ENCODE assay signal across 13 cellular contexts in the genomic region with DNA sequence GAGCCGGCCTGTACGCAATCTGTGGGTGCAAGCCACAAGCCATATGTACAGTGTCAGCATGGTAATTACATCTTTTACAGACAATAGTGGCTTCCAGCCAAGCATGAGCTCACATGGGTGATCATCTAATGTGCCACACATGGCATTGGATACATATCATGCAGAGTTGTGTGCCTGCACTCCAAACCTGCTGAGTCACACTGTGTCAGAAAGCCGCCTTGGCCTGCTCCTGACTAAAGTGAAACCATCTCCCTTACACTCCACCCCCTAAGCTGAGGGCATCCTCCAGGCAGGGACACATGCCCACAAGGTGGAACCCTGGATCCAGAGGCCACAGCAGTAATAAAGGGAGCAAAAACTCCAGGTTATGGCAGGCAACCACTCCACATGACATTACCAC.
A peak's percentile ranks its signal among the peaks of the same experiment; 100 is the strongest.
DNase-seq lines count a peak whose midpoint lies in the region; ATAC-seq and TF ChIP-seq lines count a peak whose summit lies in the region.
"Had no signal": no experiment of that assay in that cellular context is flagged by ENCODE, and none has a peak within 500 bp of the region (broad histone marks: within the 10 kb centered on the region; RNA-seq: fewer than 3 reads in every experiment).

No MANE protein-coding gene starts in this region.

- H3K27me3 Mint-ChIP-seq in activated T-helper 2 cell treated with anti-CD3 and anti-CD28 coated beads, Interferon-gamma antibody, Interleukin-2, Interleukin-4, amounts not matched to agents 10 μg/mL and 5 μg/mL and 100 μg/mL, durations not matched to agents 14 hours and 24 hours and 36 hours (ENCODE audit: low read depth) = no peaks in the 10 kb centered on the region
- H3K27me3 Mint-ChIP-seq: activated CD8-positive, alpha-beta memory T cell treated with anti-CD3 and anti-CD28 coated beads, Interleukin-2, amount 10 ng/mL, durations not matched to agents 7 days and 5 days; central memory CD8-positive, alpha-beta T cell; naive thymus-derived CD8-positive, alpha-beta T cell had no signal

- H3K36me3 ChIP-seq in IMR-90 (ENCODE audit: control insufficient read depth, insufficient read depth, low read length) (no peaks in the 10 kb centered on the region), adipocyte (ENCODE audit: control insufficient read depth, insufficient read depth, low read length, severe bottlenecking) (no peaks in the 10 kb centered on the region)

- H4K8ac ChIP-seq in IMR-90 (ENCODE audit: low read depth in 2 of 2, low read length in 2 of 2) = no peak overlapping the region

- H3K36me3 Mint-ChIP-seq in activated T-helper 2 cell treated with anti-CD3 and anti-CD28 coated beads, Interferon-gamma antibody, Interleukin-2, Interleukin-4, amounts not matched to agents 10 μg/mL and 5 μg/mL and 100 μg/mL, durations not matched to agents 14 hours and 24 hours and 36 hours (ENCODE audit: low read depth) = no peaks in the 10 kb centered on the region

- H3K9me3 Mint-ChIP-seq in activated T-helper 2 cell treated with anti-CD3 and anti-CD28 coated beads, Interferon-gamma antibody, Interleukin-2, Interleukin-4, amounts not matched to agents 10 μg/mL and 5 μg/mL and 100 μg/mL, durations not matched to agents 14 hours and 24 hours and 36 hours = peaks cover 22% of the 10 kb centered on the region

- no peak overlapping the region for H2BK120ac ChIP-seq in IMR-90 (ENCODE audit: low read depth, low read length)

- in situ Hi-C loops in IMR-90 (cut with MboI; ENCODE audit: low sequenced_read_pairs) = no loop called here

- no peaks in the 10 kb centered on the region for H3K9me1 ChIP-seq in IMR-90 (ENCODE audit: insufficient read depth, low read length)

- no peak for ATAC-seq in IMR-90 (ENCODE audit: low read depth)
- no peak for ATAC-seq in GM21825 (IDR thresholded peaks at IDR 0.05; ENCODE audit: unreplicated experiment)
- ATAC-seq in GM21367 (IDR thresholded peaks at IDR 0.05; ENCODE audit: unreplicated experiment) = no peak
- ATAC-seq: activated CD8-positive, alpha-beta memory T cell treated with anti-CD3 and anti-CD28 coated beads, Interleukin-2, amount 10 ng/mL, durations not matched to agents 7 days and 5 days; naive thymus-derived CD8-positive, alpha-beta T cell had no signal

- H4K91ac ChIP-seq in IMR-90 (ENCODE audit: insufficient read depth, low read depth, low read length) = no peak overlapping the region

- H2BK5ac ChIP-seq in IMR-90 (ENCODE audit: low read depth, low read length, poor library complexity, severe bottlenecking) = no peak overlapping the region

- no peak overlapping the region for H3K4me3 Mint-ChIP-seq in activated T-helper 2 cell treated with anti-CD3 and anti-CD28 coated beads, Interferon-gamma antibody, Interleukin-2, Interleukin-4, amounts not matched to agents 10 μg/mL and 5 μg/mL and 100 μg/mL, durations not matched to agents 14 hours and 24 hours and 36 hours (ENCODE audit: low read depth)
- H3K4me3 Mint-ChIP-seq: activated CD8-positive, alpha-beta memory T cell treated with anti-CD3 and anti-CD28 coated beads, Interleukin-2, amount 10 ng/mL, durations not matched to agents 7 days and 5 days; central memory CD8-positive, alpha-beta T cell; naive thymus-derived CD8-positive, alpha-beta T cell had no signal

- H3K56ac ChIP-seq in IMR-90 (ENCODE audit: extremely low read depth, insufficient read depth, low read length) = no peak overlapping the region

- no peak overlapping the region for H3K23ac ChIP-seq in IMR-90 (ENCODE audit: low read depth, low read length)

- no peak overlapping the region for H2AK5ac ChIP-seq in IMR-90 (ENCODE audit: low read depth, low read length)

- H3K27ac ChIP-seq in IMR-90 (ENCODE audit: insufficient read depth, low read length) = no peak overlapping the region
- H3K27ac ChIP-seq: KMS-11 had no signal

- H3K4me3 ChIP-seq in IMR-90 (ENCODE audit: insufficient read depth, low read depth, low read length) = no peak overlapping the region
- H3K4me3 ChIP-seq in adipocyte (ENCODE audit: low read length) = no peak overlapping the region

- no peak overlapping the region for H3K9ac ChIP-seq in IMR-90 (ENCODE audit: low read depth, low read length)
- H3K9ac ChIP-seq in adipocyte (ENCODE audit: low read length) = no peak overlapping the region
- H3K9ac ChIP-seq: KMS-11 had no signal

- WGBS in IMR-90 (ENCODE audit: extremely low coverage in 2 of 2, insufficient read length in 1 of 2), 2 experiments = no CpG with 5 or more reads among the region's 3 CpGs

- H3K27me3 ChIP-seq in IMR-90 (ENCODE audit: control insufficient read depth, insufficient read depth, low read length) (no peaks in the 10 kb centered on the region), adipocyte (replicated peaks; ENCODE audit: control insufficient read depth, insufficient read depth, low read length) (no peaks in the 10 kb centered on the region)

- H2AK9ac ChIP-seq in IMR-90 (replicated peaks; ENCODE audit: low read depth, low read length, poor library complexity) = no peak overlapping the region

- H3K4me2 ChIP-seq in IMR-90 (ENCODE audit: low read depth, low read length) = no peak overlapping the region
- H3K4me2 ChIP-seq: KMS-11 had no signal

- H3K4ac ChIP-seq in IMR-90 (ENCODE audit: low read depth, low read length) = no peak overlapping the region

- no peak overlapping the region for H4K5ac ChIP-seq in IMR-90 (ENCODE audit: low read depth, low read length)

- TF ChIP-seq CTCF in IMR-90 (conservative IDR thresholded peaks at IDR 0.05; ENCODE audit: low read depth, low read length) = no peak

- BruUV-seq in IMR-90 (replicated peaks; lab: Mats Ljungman, UMichigan) = no TSS peak

- no peak overlapping the region for H2AFZ ChIP-seq in IMR-90 (replicated peaks; ENCODE audit: low read length, poor library complexity)

- H2BK15ac ChIP-seq in IMR-90 (ENCODE audit: low read depth, low read length) = no peak overlapping the region

- H2BK20ac ChIP-seq in IMR-90 (ENCODE audit: low read depth, low read length) = no peak overlapping the region

- TF ChIP-seq POLR2A in IMR-90 (IDR thresholded peaks at IDR 0.05; ENCODE audit: low read depth, low read length) = no peak

- CTCF ChIA-PET in IMR-90 (lab: Yijun Ruan, JAX) = no interaction called here

- H3K27ac Mint-ChIP-seq in activated T-helper 2 cell treated with anti-CD3 and anti-CD28 coated beads, Interferon-gamma antibody, Interleukin-2, Interleukin-4, amounts not matched to agents 10 μg/mL and 5 μg/mL and 100 μg/mL, durations not matched to agents 14 hours and 24 hours and 36 hours = no peak overlapping the region
- H3K27ac Mint-ChIP-seq: activated CD8-positive, alpha-beta memory T cell treated with anti-CD3 and anti-CD28 coated beads, Interleukin-2, amount 10 ng/mL, durations not matched to agents 7 days and 5 days; naive thymus-derived CD8-positive, alpha-beta T cell had no signal

- DNase-seq in Daoy (ENCODE audit: low read depth) = peak; percentile 35
- DNase-seq in IMR-90 = peak; percentile 39
- peak; percentile 24 for DNase-seq in adipocyte (ENCODE audit: low read depth)
- DNase-seq in iris pigment epithelial cell (ENCODE audit: low read depth) = peak; percentile 52
- no peak for DNase-seq in activated T-cell treated with anti-CD3 and anti-CD28 coated beads for 4 hours
- DNase-seq in activated T-helper 2 cell treated with anti-CD3 and anti-CD28 coated beads, Interferon-gamma antibody, Interleukin-2, Interleukin-4, amounts not matched to agents 10 μg/mL and 5 μg/mL and 100 μg/mL, durations not matched to agents 14 hours and 24 hours and 36 hours (ENCODE audit: low spot score) = no peak
- DNase-seq: activated CD8-positive, alpha-beta memory T cell treated with anti-CD3 and anti-CD28 coated beads, Interleukin-2, amount 10 ng/mL, durations not matched to agents 7 days and 5 days; SHP77 treated with DMSO at 0.1 percent for 48 hours had no signal

- no peak for TF ChIP-seq RAD21 in IMR-90 (IDR thresholded peaks at IDR 0.05; ENCODE audit: low read length)

- no peaks in the 10 kb centered on the region for H3K79me1 ChIP-seq in IMR-90 (ENCODE audit: low read depth in 1 of 2, low read length in 2 of 2)

- dilution Hi-C loops in IMR-90 (cut with HindIII; ENCODE audit: low sequenced_read_pairs, unreplicated experiment) = no loop called here

- no peak overlapping the region for H3K14ac ChIP-seq in IMR-90 (replicated peaks; ENCODE audit: low read depth, low read length)

- H3K4me1 Mint-ChIP-seq in activated T-helper 2 cell treated with anti-CD3 and anti-CD28 coated beads, Interferon-gamma antibody, Interleukin-2, Interleukin-4, amounts not matched to agents 10 μg/mL and 5 μg/mL and 100 μg/mL, durations not matched to agents 14 hours and 24 hours and 36 hours (ENCODE audit: low read depth) = no peaks in the 10 kb centered on the region
- H3K4me1 Mint-ChIP-seq: activated CD8-positive, alpha-beta memory T cell treated with anti-CD3 and anti-CD28 coated beads, Interleukin-2, amount 10 ng/mL, durations not matched to agents 7 days and 5 days; central memory CD8-positive, alpha-beta T cell; naive thymus-derived CD8-positive, alpha-beta T cell had no signal

- intact Hi-C loops in IMR-90 (cut with micrococcal nuclease) = no loop called here
- intact Hi-C loops in activated T-helper 2 cell treated with anti-CD3 and anti-CD28 coated beads, Interferon-gamma antibody, Interleukin-2, Interleukin-4, amounts not matched to agents 10 μg/mL and 5 μg/mL and 100 μg/mL, durations not matched to agents 14 hours and 24 hours and 36 hours (cut with micrococcal nuclease) = no loop called here

- no peaks in the 10 kb centered on the region for H4K20me1 ChIP-seq in IMR-90 (ENCODE audit: insufficient read depth, low read length)

- POLR2A ChIA-PET in IMR-90 (lab: Charles Lee; ENCODE audit: unreplicated experiment) = no interaction called here

- no peak overlapping the region for H3K18ac ChIP-seq in IMR-90 (ENCODE audit: low read depth, low read length)

- H3K4me1 ChIP-seq in IMR-90 (ENCODE audit: control insufficient read depth, insufficient read depth, low read length) (no peaks in the 10 kb centered on the region), adipocyte (ENCODE audit: control insufficient read depth, insufficient read depth, low read length) (no peaks in the 10 kb centered on the region)

- H3K9me3 ChIP-seq in IMR-90 (ENCODE audit: control insufficient read depth, insufficient read depth, low read length) (no peaks in the 10 kb centered on the region; the same call in 1 of the 2 replicates), adipocyte (ENCODE audit: control insufficient read depth, low read length) (no peaks in the 10 kb centered on the region)

TF ChIP-seq in IMR-90, 13 proteins besides CTCF, POLR2A, EP300 and RAD21:
- TF ChIP-seq NFE2L2 (IDR thresholded peaks at IDR 0.05; ENCODE audit: low read depth, low read length) = peak; percentile 68
- TF ChIP-seq, protein P1, sequence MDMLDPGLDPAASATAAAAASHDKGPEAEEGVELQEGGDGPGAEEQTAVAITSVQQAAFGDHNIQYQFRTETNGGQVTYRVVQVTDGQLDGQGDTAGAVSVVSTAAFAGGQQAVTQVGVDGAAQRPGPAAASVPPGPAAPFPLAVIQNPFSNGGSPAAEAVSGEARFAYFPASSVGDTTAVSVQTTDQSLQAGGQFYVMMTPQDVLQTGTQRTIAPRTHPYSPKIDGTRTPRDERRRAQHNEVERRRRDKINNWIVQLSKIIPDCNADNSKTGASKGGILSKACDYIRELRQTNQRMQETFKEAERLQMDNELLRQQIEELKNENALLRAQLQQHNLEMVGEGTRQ (IDR thresholded peaks at IDR 0.05; ENCODE audit: low read depth, low read length) = no peak
TF ChIP-seq in IMR-90: peak in this region for 1.

Comparison
In these comparisons a context has a peak if more than half of its experiments do, and no peak if none do; other contexts are left out.
1. DNase-seq: peak in Daoy (single experiment), IMR-90 (single experiment), adipocyte (single experiment) and iris pigment epithelial cell (single experiment); none in activated T-cell treated with anti-CD3 and anti-CD28 coated beads for 4 hours (single experiment) and activated T-helper 2 cell treated with anti-CD3 and anti-CD28 coated beads, Interferon-gamma antibody, Interleukin-2, Interleukin-4, amounts not matched to agents 10 μg/mL and 5 μg/mL and 100 μg/mL, durations not matched to agents 14 hours and 24 hours and 36 hours (single experiment).